In genomic region chr10:100353770-100354485, GRCh38 we compare ENCODE assay signal across 3 cellular contexts.
TF ChIP-seq lines count a peak whose summit lies in the region.

No MANE protein-coding gene starts in this region.

TF ChIP-seq in A549, 52 proteins besides CTCF, POLR2A, EP300 and RAD21 (continued from another document):
- TF ChIP-seq ELK1 (IDR thresholded peaks at IDR 0.05; ENCODE audit: low read depth, low read length) (no peak), CBX8 (IDR thresholded peaks at IDR 0.05) (no peak), NFE2L2 (conservative IDR thresholded peaks at IDR 0.05; ENCODE audit: low read length) (no peak), SREBF2 (IDR thresholded peaks at IDR 0.05) (no peak), ZNF302 (CRISPR knock-in tag; IDR thresholded peaks at IDR 0.05) (no peak), HOXA7 (CRISPR knock-in tag; IDR thresholded peaks at IDR 0.05) (no peak), HMGXB4 (CRISPR knock-in tag; IDR thresholded peaks at IDR 0.05; ENCODE audit: borderline replicate concordance) (no peak), ZC3H11A (IDR thresholded peaks at IDR 0.05) (no peak)

TF ChIP-seq in GM23338, 12 proteins besides CTCF, POLR2A, EP300 and RAD21:
- TF ChIP-seq REST (IDR thresholded peaks at IDR 0.05; ENCODE audit: unreplicated experiment): no peak
- TF ChIP-seq ZNF462 (CRISPR knock-in tag; IDR thresholded peaks at IDR 0.05): no peak
- TF ChIP-seq JUNB (IDR thresholded peaks at IDR 0.05; ENCODE audit: unreplicated experiment): no peak

TF ChIP-seq in SK-N-SH treated with all-trans-retinoic acid at 6 μM for 48 hours, 23 proteins besides CTCF, POLR2A, EP300 and RAD21:
- TF ChIP-seq CSRNP3 (CRISPR knock-in tag; IDR thresholded peaks at IDR 0.05) (no peak), TSHZ2 (CRISPR knock-in tag; IDR thresholded peaks at IDR 0.05) (no peak), ESRRG (CRISPR knock-in tag; IDR thresholded peaks at IDR 0.05) (no peak), ZC3H10 (CRISPR knock-in tag; IDR thresholded peaks at IDR 0.05) (no peak), ISL1 (CRISPR knock-in tag; IDR thresholded peaks at IDR 0.05) (no peak), ZNF70 (CRISPR knock-in tag; IDR thresholded peaks at IDR 0.05) (no peak), PATZ1 (CRISPR knock-in tag; IDR thresholded peaks at IDR 0.05; ENCODE audit: borderline replicate concordance) (no peak), ZFP3 (CRISPR knock-in tag; IDR thresholded peaks at IDR 0.05) (no peak), ZFP30 (CRISPR knock-in tag; IDR thresholded peaks at IDR 0.05) (no peak), RARB (CRISPR knock-in tag; IDR thresholded peaks at IDR 0.05) (no peak), BACH2 (CRISPR knock-in tag; IDR thresholded peaks at IDR 0.05; ENCODE audit: borderline replicate concordance) (no peak), POU6F1 (CRISPR knock-in tag; IDR thresholded peaks at IDR 0.05; ENCODE audit: borderline replicate concordance, low read depth) (no peak), SNAI2 (CRISPR knock-in tag; IDR thresholded peaks at IDR 0.05) (no peak), TCF4 (CRISPR knock-in tag; IDR thresholded peaks at IDR 0.05; ENCODE audit: borderline replicate concordance) (no peak)
